25 cellular contexts compared by ENCODE assay signal in genomic region chr6:143505111-143505510, GRCh38. TPM values are rescaled to one million over a fixed set of nuclear protein-coding genes. Genes with fewer than 3 reads are reported as not detected.
A peak's percentile ranks its signal among the peaks of the same experiment; 100 is the strongest.
DNase-seq lines count a peak whose midpoint lies in the region; ATAC-seq, FAIRE-seq and TF ChIP-seq lines count a peak whose summit lies in the region.
"Had no signal": no experiment of that assay in that cellular context is flagged by ENCODE, and none has a peak within 500 bp of the region (broad histone marks: within the 10 kb centered on the region; RNA-seq: fewer than 3 reads in every experiment).

No MANE protein-coding gene starts in this region.

- no peak for FAIRE-seq in GM12892 (lab: Jason Lieb, UNC)

- peak overlapping the region in 1 of 2 donors; percentile 62 for H3K4me3 Mint-ChIP-seq in activated T-cell treated with anti-CD3 and anti-CD28 coated beads, Interleukin-2, amount 50 U/mL, for 72 hours
- H3K4me3 Mint-ChIP-seq in HFFc6 = no peak overlapping the region
- H3K4me3 Mint-ChIP-seq: activated B cell treated with CpG ODN at 0.5 μM for 24 hours; activated T-cell treated with anti-CD3 and anti-CD28 coated beads, Interleukin-2, amount 50 U/mL, for 4 hours; stimulated activated naive CD8-positive, alpha-beta T cell treated with anti-CD3 and anti-CD28 coated beads, Interleukin-15, Interleukin-2, amounts not matched to agents 100 ng/mL and 50 ng/mL, for 24 hours; T-cell had no signal

- TF ChIP-seq POLR2A in GM12892 (IDR thresholded peaks at IDR 0.05; ENCODE audit: low read depth, low read length) = no peak

- peak; percentile 50 to 66 for ATAC-seq in activated T-cell treated with anti-CD3 and anti-CD28 coated beads, Interleukin-2, amount 50 U/mL, for 72 hours (replicated peaks in 1 of 2)
- ATAC-seq: T-cell had no signal

- peaks cover 0 to 6% of the 10 kb centered on the region in 2 donors for H3K36me3 Mint-ChIP-seq in activated T-cell treated with anti-CD3 and anti-CD28 coated beads, Interleukin-2, amount 50 U/mL, for 72 hours (ENCODE audit: insufficient read depth in 2 of 2)
- peaks cover 29% of the 10 kb centered on the region for H3K36me3 Mint-ChIP-seq in HFFc6 (ENCODE audit: low read depth)

- H3K9me3 Mint-ChIP-seq in activated T-cell treated with anti-CD3 and anti-CD28 coated beads, Interleukin-2, amount 50 U/mL, for 72 hours = no peaks in the 10 kb centered on the region
- H3K9me3 Mint-ChIP-seq in HFFc6 = no peaks in the 10 kb centered on the region
- H3K9me3 Mint-ChIP-seq: activated B cell treated with CpG ODN at 0.5 μM for 24 hours; activated T-cell treated with anti-CD3 and anti-CD28 coated beads, Interleukin-2, amount 50 U/mL, for 4 hours; stimulated activated naive CD8-positive, alpha-beta T cell treated with anti-CD3 and anti-CD28 coated beads, Interleukin-15, Interleukin-2, amounts not matched to agents 100 ng/mL and 50 ng/mL, for 24 hours; T-cell had no signal

- POLR2A ChIA-PET in HEK293T (lab: Yijun Ruan, JAX) = interaction anchor here (1.0 kb wide), 1 partner anchor 54 kb away, joined by 3 read pairs; the partner anchor contains the start of genes ADAT2 and PEX3

- CTCF ChIA-PET in HEK293T (lab: Yijun Ruan, JAX) = no interaction called here

- peaks cover 24% of the 10 kb centered on the region for H3K4me1 Mint-ChIP-seq in activated T-cell treated with anti-CD3 and anti-CD28 coated beads, Interleukin-2, amount 50 U/mL, for 72 hours (ENCODE audit: low read depth)
- peaks cover 27% of the 10 kb centered on the region for H3K4me1 Mint-ChIP-seq in HFFc6 (ENCODE audit: low read depth)

- peak overlapping the region; percentile 87 for H3K27ac Mint-ChIP-seq in activated T-cell treated with anti-CD3 and anti-CD28 coated beads, Interleukin-2, amount 50 U/mL, for 72 hours
- no peak overlapping the region for H3K27ac Mint-ChIP-seq in HFFc6
- H3K27ac Mint-ChIP-seq: stimulated activated naive CD8-positive, alpha-beta T cell treated with anti-CD3 and anti-CD28 coated beads, Interleukin-15, Interleukin-2, amounts not matched to agents 100 ng/mL and 50 ng/mL, for 24 hours; T-cell had no signal

- TF ChIP-seq CTCF in GM13977 (IDR thresholded peaks at IDR 0.05; ENCODE audit: extremely low read depth, insufficient read depth, missing control alignments) (no peak), HFFc6 (IDR thresholded peaks at IDR 0.05) (no peak)

- no peak for DNase-seq in activated T-cell treated with anti-CD3 and anti-CD28 coated beads, Interleukin-2, amount 50 U/mL, for 72 hours
- DNase-seq in activated T-cell treated with anti-CD3 and anti-CD28 coated beads for 4 hours = no peak
- no peak for DNase-seq in HEK293T (ENCODE audit: extremely low spot score)
- peak; percentile 20 for DNase-seq in HT1080 (ENCODE audit: low read depth)
- no peak for DNase-seq in GM12892 (ENCODE audit: insufficient read length)
- DNase-seq in GM13977 (ENCODE audit: low spot score) = no peak
- no peak for DNase-seq in KG1 (lab: John Stamatoyannopoulos, UW)
- no peak for DNase-seq in HFFc6
- DNase-seq: activated B cell treated with CpG ODN at 0.5 μM for 24 hours; activated naive CD4-positive, alpha-beta T cell treated with anti-CD3 and anti-CD28 coated beads, Interleukin-2, amount 50 U/mL, for 16 hours; activated T-cell treated with anti-CD3 and anti-CD28 coated beads, Interleukin-2, amount 50 U/mL, for 4 hours; BE2C; colonic mucosa; DMS153; effector CD8-positive, alpha-beta T cell; GOT3; Kasumi-1; left ventricle myocardium inferior; NCI-H1436; NCI-H2107; NCI-H774; RPMI8226; T-cell; thyroid gland had no signal

- no peaks in the 10 kb centered on the region for H3K27me3 Mint-ChIP-seq in activated T-cell treated with anti-CD3 and anti-CD28 coated beads, Interleukin-2, amount 50 U/mL, for 72 hours (ENCODE audit: low read depth)
- no peaks in the 10 kb centered on the region for H3K27me3 Mint-ChIP-seq in HFFc6 (ENCODE audit: insufficient read depth)
- H3K27me3 Mint-ChIP-seq: activated B cell treated with CpG ODN at 0.5 μM for 24 hours; stimulated activated naive CD8-positive, alpha-beta T cell treated with anti-CD3 and anti-CD28 coated beads, Interleukin-15, Interleukin-2, amounts not matched to agents 100 ng/mL and 50 ng/mL, for 24 hours; T-cell had no signal

- in situ Hi-C loops in GM13977 (cut with MboI; ENCODE audit: low pct_unique_long_range_greater_than_20kb, low sequenced_read_pairs, unreplicated experiment) = no loop called here

TF ChIP-seq in HEK293T, 16 proteins besides CTCF, POLR2A, EP300 and RAD21:
- TF ChIP-seq ELF4 (IDR thresholded peaks at IDR 0.05) (no peak), TARDBP (IDR thresholded peaks at IDR 0.05) (no peak), ZNF384 (IDR thresholded peaks at IDR 0.05) (peak; percentile 60; the same call in 1 of the 2 replicates), NFRKB (IDR thresholded peaks at IDR 0.05) (no peak), FOXA1 (IDR thresholded peaks at IDR 0.05) (no peak), BHLHE40 (IDR thresholded peaks at IDR 0.05; ENCODE audit: borderline replicate concordance) (no peak)

RNA-seq across cellular contexts. Expression of gene FUCA2, which starts 6.4 kb away (rescaled TPM):
- total RNA-seq in activated T-cell treated with anti-CD3 and anti-CD28 coated beads, Interleukin-2, amount 50 U/mL, for 72 hours = 10 to 100 TPM; 10.4 to 14.0 TPM
- total RNA-seq in HT1080 (2014; rRNA removed; shearing (Covaris generic)) = 38.8 and 55.1 TPM in 2 replicates
- polyA plus RNA-seq in HT1080 (2015; cell fraction: cytosol; rRNA removed) = 49.9 and 57.2 TPM in 2 replicates
- polyA plus RNA-seq in HT1080 (2015; cell fraction: nucleus; rRNA removed) = 56.3 and 57.9 TPM in 2 replicates
- polyA plus RNA-seq in GM12892 (2012; ENCODE audit: missing spikeins) = 14.0 TPM
- total RNA-seq in HFFc6 (2021; fragmentation: NEBNext Ultra II Directional; extraction: Animal tissue kit (Norgen Biotek cat#: 25700)) = 100 to 1,000 TPM in 4 of 6 experiments, 10 to 100 TPM in 2; 86.4 to 126 (median 121) TPM

RNA-seq across cellular contexts. Expression of gene PEX3, which starts 54.5 kb away (rescaled TPM):
- 10 to 100 TPM; 24.0 to 24.3 TPM for total RNA-seq in activated T-cell treated with anti-CD3 and anti-CD28 coated beads, Interleukin-2, amount 50 U/mL, for 72 hours
- 26.7 and 27.7 TPM in 2 replicates for total RNA-seq in HT1080 (2014; rRNA removed; shearing (Covaris generic))
- 12.2 and 13.8 TPM in 2 replicates for polyA plus RNA-seq in HT1080 (2015; cell fraction: cytosol; rRNA removed)
- polyA plus RNA-seq in HT1080 (2015; cell fraction: nucleus; rRNA removed) = 23.8 and 29.5 TPM in 2 replicates
- 26.1 TPM for polyA plus RNA-seq in GM12892 (2012; ENCODE audit: missing spikeins)
- total RNA-seq in HFFc6 (2021; fragmentation: NEBNext Ultra II Directional; extraction: Animal tissue kit (Norgen Biotek cat#: 25700)) = 10 to 100 TPM; 18.7 to 23.7 (median 20.4) TPM

RNA-seq across cellular contexts. Expression of gene ADAT2, which starts 54.6 kb away (rescaled TPM):
- 10 to 100 TPM; 27.3 to 29.0 TPM for total RNA-seq in activated T-cell treated with anti-CD3 and anti-CD28 coated beads, Interleukin-2, amount 50 U/mL, for 72 hours
- 5.2 and 5.8 TPM in 2 replicates for total RNA-seq in HT1080 (2014; rRNA removed; shearing (Covaris generic))
- polyA plus RNA-seq in HT1080 (2015; cell fraction: cytosol; rRNA removed) = 5.5 and 7.1 TPM in 2 replicates
- 55.7 and 61.5 TPM in 2 replicates for polyA plus RNA-seq in HT1080 (2015; cell fraction: nucleus; rRNA removed)
- 24.6 TPM for polyA plus RNA-seq in GM12892 (2012; ENCODE audit: missing spikeins)
- 1 to 10 TPM; 2.8 to 4.6 (median 4.1) TPM for total RNA-seq in HFFc6 (2021; fragmentation: NEBNext Ultra II Directional; extraction: Animal tissue kit (Norgen Biotek cat#: 25700))
